ENCODE assay signal across 8 cellular contexts in the genomic region with DNA sequence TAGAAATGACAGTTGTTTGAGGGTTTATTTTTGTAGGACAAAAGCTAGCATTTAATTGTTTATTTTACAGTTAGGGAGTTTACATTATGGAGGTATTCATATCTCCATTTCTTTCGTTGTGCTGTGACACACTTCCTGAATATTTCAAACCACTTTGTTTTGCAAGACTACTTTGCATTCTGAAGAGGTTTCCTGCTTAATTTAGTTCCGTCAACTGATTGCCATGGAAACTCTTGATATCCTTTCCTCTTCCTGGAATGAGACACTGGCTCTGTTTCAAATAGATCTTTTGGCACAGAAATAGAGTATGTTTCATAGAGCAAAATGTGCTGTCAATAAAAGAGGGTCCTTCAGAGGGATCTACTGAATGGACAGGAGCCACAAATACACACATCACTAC.
DNase-seq lines count a peak whose midpoint lies in the region; ATAC-seq and TF ChIP-seq lines count a peak whose summit lies in the region.

No MANE protein-coding gene starts in this region.

- H3K36me3 Mint-ChIP-seq in HFFc6 (ENCODE audit: low read depth), result no peaks in the 10 kb centered on the region
- peaks cover 2% of the 10 kb centered on the region for H3K36me3 Mint-ChIP-seq in T-helper 1 cell treated with Interleukin-12 subunit alpha and Interleukin-12 subunit beta and Interleukin-4 antibody, amounts not matched to agents 30 μg/mL and 1 μg/mL, for 36 hours (ENCODE audit: low read depth)

- 4 to 6% methylated on average over 2 of the region's 2 CpGs for WGBS in lower leg skin, 2 donors

- DNase-seq in A172 (ENCODE audit: low spot score) (peak; percentile 83), HFFc6 (peak; percentile 95), hepatic stellate cell (ENCODE audit: low spot score) (peak; percentile 22), lower leg skin (ENCODE audit: low spot score in 2 of 2) (no peak)
- no peak for DNase-seq in activated CD4-positive, alpha-beta T cell treated with anti-CD3 and anti-CD28 coated beads, Interleukin-2, amount 50 U/mL, for 1 hour

- H3K9me3 Mint-ChIP-seq in HFFc6, result no peaks in the 10 kb centered on the region
- H3K9me3 Mint-ChIP-seq in T-helper 1 cell treated with Interleukin-12 subunit alpha and Interleukin-12 subunit beta and Interleukin-4 antibody, amounts not matched to agents 30 μg/mL and 1 μg/mL, for 36 hours, result no peaks in the 10 kb centered on the region

- TF ChIP-seq CTCF in HFFc6 (IDR thresholded peaks at IDR 0.05) (no peak), lower leg skin (IDR thresholded peaks at IDR 0.05) (no peak)

- H3K27me3 Mint-ChIP-seq in HFFc6 (ENCODE audit: insufficient read depth), result no peaks in the 10 kb centered on the region
- peaks cover 18% of the 10 kb centered on the region for H3K27me3 Mint-ChIP-seq in T-helper 1 cell treated with Interleukin-12 subunit alpha and Interleukin-12 subunit beta and Interleukin-4 antibody, amounts not matched to agents 30 μg/mL and 1 μg/mL, for 36 hours (ENCODE audit: low read depth)

- intact Hi-C loops in lower leg skin (cut with DNase I; ENCODE audit: low total_unique reads), result no loop called here

- ATAC-seq in GM19035 (IDR thresholded peaks at IDR 0.05; ENCODE audit: unreplicated experiment), result no peak
- ATAC-seq in GM21423 (IDR thresholded peaks at IDR 0.05; ENCODE audit: unreplicated experiment), result no peak

- H3K4me3 ChIP-seq in lower leg skin (ENCODE audit: low read depth, poor library complexity, severe bottlenecking), result no peak overlapping the region

- peaks cover 78% of the 10 kb centered on the region for H3K4me1 Mint-ChIP-seq in HFFc6 (ENCODE audit: low read depth)
- H3K4me1 Mint-ChIP-seq in T-helper 1 cell treated with Interleukin-12 subunit alpha and Interleukin-12 subunit beta and Interleukin-4 antibody, amounts not matched to agents 30 μg/mL and 1 μg/mL, for 36 hours (ENCODE audit: low read depth), result peaks cover 27% of the 10 kb centered on the region

- peak overlapping the region; percentile 80 for H3K4me3 Mint-ChIP-seq in HFFc6
- peak overlapping the region; percentile 9 for H3K4me3 Mint-ChIP-seq in T-helper 1 cell treated with Interleukin-12 subunit alpha and Interleukin-12 subunit beta and Interleukin-4 antibody, amounts not matched to agents 30 μg/mL and 1 μg/mL, for 36 hours

- H3K27ac Mint-ChIP-seq in HFFc6, result peak overlapping the region; percentile 96
- H3K27ac Mint-ChIP-seq in T-helper 1 cell treated with Interleukin-12 subunit alpha and Interleukin-12 subunit beta and Interleukin-4 antibody, amounts not matched to agents 30 μg/mL and 1 μg/mL, for 36 hours, result peak overlapping the region; percentile 62

- no peak for TF ChIP-seq POLR2A in lower leg skin (IDR thresholded peaks at IDR 0.05)

Comparison
In these comparisons a context has a peak if more than half of its experiments do, and no peak if none do; other contexts are left out.
1. DNase-seq: peak in A172 (single experiment), HFFc6 (single experiment) and hepatic stellate cell (single experiment); none in lower leg skin (0 of 2) and activated CD4-positive, alpha-beta T cell treated with anti-CD3 and anti-CD28 coated beads, Interleukin-2, amount 50 U/mL, for 1 hour (single experiment).